In the genomic region with DNA sequence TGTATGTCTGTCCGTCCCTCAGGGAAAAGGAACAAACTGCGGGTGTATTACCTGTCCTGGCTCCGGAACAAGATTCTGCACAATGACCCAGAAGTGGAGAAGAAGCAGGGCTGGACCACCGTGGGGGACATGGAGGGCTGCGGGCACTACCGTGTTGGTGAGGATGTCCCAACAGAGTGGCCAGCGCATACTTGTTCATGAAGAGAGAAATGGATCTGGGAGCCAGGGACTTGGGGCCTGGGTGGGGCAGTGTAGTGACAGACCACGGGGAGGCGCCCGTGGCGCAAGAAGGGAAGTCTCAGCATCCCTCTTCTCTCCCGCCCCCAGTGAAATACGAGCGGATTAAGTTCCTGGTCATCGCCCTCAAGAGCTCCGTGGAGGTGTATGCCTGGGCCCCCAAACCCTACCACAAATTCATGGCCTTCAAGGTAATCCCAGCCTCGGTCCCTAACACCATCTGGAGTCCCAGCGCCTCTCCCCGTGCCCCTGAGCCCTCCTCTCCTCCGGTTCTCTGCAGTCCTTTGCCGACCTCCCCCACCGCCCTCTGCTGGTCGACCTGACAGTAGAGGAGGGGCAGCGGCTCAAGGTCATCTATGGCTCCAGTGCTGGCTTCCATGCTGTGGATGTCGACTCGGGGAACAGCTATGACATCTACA, we compare ENCODE assay signal across 17 cellular contexts. TPM values are rescaled to one million over a fixed set of nuclear protein-coding genes. Genes with fewer than 3 reads are reported as not detected.
DNase-seq lines count a peak whose midpoint lies in the region; ATAC-seq, FAIRE-seq and TF ChIP-seq lines count a peak whose summit lies in the region.
"Had no signal": no experiment of that assay in that cellular context is flagged by ENCODE, and none has a peak within 500 bp of the region (broad histone marks: within the 10 kb centered on the region; RNA-seq: fewer than 3 reads in every experiment).

No MANE protein-coding gene starts in this region.

- TF ChIP-seq CTCF in A549 (IDR thresholded peaks at IDR 0.05) (no peak), GM13977 (IDR thresholded peaks at IDR 0.05; ENCODE audit: extremely low read depth, insufficient read depth, missing control alignments) (peak; percentile 5), WERI-Rb-1 (IDR thresholded peaks at IDR 0.05; ENCODE audit: low read depth, low read length) (peak; percentile 85), kidney epithelial cell (IDR thresholded peaks at IDR 0.05; ENCODE audit: insufficient read depth, low read length, poor library complexity, severe bottlenecking) (peak; percentile 11)

- H3K27me3 ChIP-seq in WERI-Rb-1 (ENCODE audit: insufficient read depth, low read depth, severe bottlenecking) (no peaks in the 10 kb centered on the region), kidney epithelial cell (ENCODE audit: control insufficient read depth, insufficient read depth, low read length) (peaks cover 22% of the 10 kb centered on the region)
- H3K27me3 ChIP-seq: pancreas had no signal

- no peak for TF ChIP-seq EP300 in A549 (IDR thresholded peaks at IDR 0.05)

- H3K36me3 ChIP-seq in WERI-Rb-1 (peaks cover 94% of the 10 kb centered on the region), kidney epithelial cell (ENCODE audit: control insufficient read depth, insufficient read depth, low read length) (no peaks in the 10 kb centered on the region)

- H3K4me2 ChIP-seq in A549 = no peak overlapping the region

- no peak overlapping the region for H3K27ac ChIP-seq in A549
- peak overlapping the region; percentile 63 for H3K27ac ChIP-seq in WERI-Rb-1
- H3K27ac ChIP-seq: pancreas, upper lobe of left lung had no signal

- TF ChIP-seq RAD21 in A549 (conservative IDR thresholded peaks at IDR 0.05 in 1 of 2, IDR thresholded peaks at IDR 0.05 in 1 of 2) = 0 out of 5 replicates have a peak, but pooled peaks of 1 of the 2 experiments have one; percentile 3

- no peak for DNase-seq in A549 (ENCODE audit: low read depth in 1 of 2, low spot score in 1 of 2)
- no peak for DNase-seq in GM13977 (ENCODE audit: low spot score)
- DNase-seq in WERI-Rb-1 = peak; percentile 93
- DNase-seq in kidney epithelial cell (ENCODE audit: low read depth) = no peak
- no peak for DNase-seq in medulla oblongata (ENCODE audit: extremely low spot score)
- no peak for DNase-seq in NCI-H1436 treated with DMSO at 0.1 percent for 48 hours (lab: John Stamatoyannopoulos, UW)
- no peak for DNase-seq in NK-92 (lab: John Stamatoyannopoulos, UW; ENCODE audit: unreplicated experiment)
- DNase-seq: activated CD4-positive, alpha-beta T cell treated with anti-CD3 and anti-CD28 coated beads, Interleukin-2, amount 50 U/mL, for 1 hour; AML-193; GOT3; NCI-H226 had no signal

- ATAC-seq in A549 (peak in 1 of 2 experiments; percentile 42; a peak in 3 of 6 replicates), GM21423 (IDR thresholded peaks at IDR 0.05; ENCODE audit: unreplicated experiment) (no peak)
- ATAC-seq: pancreas had no signal

- POLR2A ChIA-PET in A549 (lab: Yijun Ruan, JAX) = no interaction called here

- CTCF ChIA-PET in A549 (lab: Yijun Ruan, JAX) = interaction anchor here (0.5 to 2.5 kb wide), 14 partner anchors 8 to 329 kb away, joined by 3 to 8 read pairs (median 4); a partner anchor contains a TSS

- no peaks in the 10 kb centered on the region for H3K9me3 ChIP-seq in A549
- no peaks in the 10 kb centered on the region for H3K9me3 ChIP-seq in WERI-Rb-1 (ENCODE audit: severe bottlenecking)
- H3K9me3 ChIP-seq: pancreas, upper lobe of left lung had no signal

- no peak for FAIRE-seq in A549 (lab: Jason Lieb, UNC)
- FAIRE-seq: endometrium, pancreas had no signal

- TF ChIP-seq POLR2A in A549 (IDR thresholded peaks at IDR 0.05; ENCODE audit: low read length) = no peak

- no peaks in the 10 kb centered on the region for H3K4me1 ChIP-seq in A549

- 84% methylated on average over 26 of the region's 26 CpGs for WGBS in A549 (ENCODE audit: missing lambda C conversion rate)

- H3K4me3 ChIP-seq in A549 (no peak overlapping the region), WERI-Rb-1 (ENCODE audit: low read depth, low read length) (no peak overlapping the region), kidney epithelial cell (ENCODE audit: low read depth, low read length) (no peak overlapping the region)
- H3K4me3 ChIP-seq: pancreas, upper lobe of left lung had no signal

- in situ Hi-C loops in GM13977 (cut with MboI; ENCODE audit: low pct_unique_long_range_greater_than_20kb, low sequenced_read_pairs, unreplicated experiment) = no loop called here

TF ChIP-seq in A549, 52 proteins besides CTCF, POLR2A, EP300 and RAD21:
- no peak for TF ChIP-seq JUNB (IDR thresholded peaks at IDR 0.05)
- TF ChIP-seq ZFP36 (IDR thresholded peaks at IDR 0.05; ENCODE audit: borderline replicate concordance, partially characterized antibody) = no peak
- no peak for TF ChIP-seq ZNF302 (CRISPR knock-in tag; IDR thresholded peaks at IDR 0.05)
- TF ChIP-seq HEYL (CRISPR knock-in tag; IDR thresholded peaks at IDR 0.05) = no peak
- TF ChIP-seq ESRRA (IDR thresholded peaks at IDR 0.05; ENCODE audit: borderline replicate concordance, low read length) = peak; percentile 61; the same call in 1 of the 2 replicates
- no peak for TF ChIP-seq FOXS1 (CRISPR knock-in tag; IDR thresholded peaks at IDR 0.05)
- no peak for TF ChIP-seq HDAC2 (IDR thresholded peaks at IDR 0.05)
- TF ChIP-seq RFX5 (IDR thresholded peaks at IDR 0.05) = no peak
TF ChIP-seq in A549: peak in this region for 1.

RNA-seq across cellular contexts. Expression of a gene that starts 3.5 kb away (rescaled TPM):
- 0.11 and 0.13 TPM in 2 replicates for polyA plus RNA-seq in A549 (2011; rRNA removed)
- 0.17 and 0.23 TPM in 2 replicates for polyA plus RNA-seq in A549 (2012; cell fraction: cytosol; rRNA removed)
- 1.2 and 1.5 TPM in 2 replicates for polyA plus RNA-seq in A549 (2012; cell fraction: nucleus; rRNA removed)
- 0.16 to 0.30 TPM (median 0.25 TPM) in 3 replicates for polyA plus RNA-seq in A549 (2017; fragmentation: RNase III; extraction: RNeasy Plus Mini Kit Qiagen cat#74134 plus additional on column Dnase treatment)
- polyA minus RNA-seq in A549 (2011; rRNA and poly(A)+ RNA removed) = 0.17 and 0.29 TPM in 2 replicates
- 2.3 and 4.4 TPM in 2 replicates for total RNA-seq in kidney epithelial cell

RNA-seq across cellular contexts. Expression of a gene that starts 7.1 kb away (rescaled TPM):
- polyA plus RNA-seq in A549 (2011; rRNA removed) = 0.07 and 0.10 TPM in 2 replicates
- 0.09 and 0.15 TPM in 2 replicates for polyA plus RNA-seq in A549 (2012; cell fraction: cytosol; rRNA removed)
- polyA plus RNA-seq in A549 (2012; cell fraction: nucleus; rRNA removed) = 2.1 TPM in 2 replicates
- 0.12 to 0.14 TPM (median 0.13 TPM) in 3 replicates for polyA plus RNA-seq in A549 (2017; fragmentation: RNase III; extraction: RNeasy Plus Mini Kit Qiagen cat#74134 plus additional on column Dnase treatment)
- 0.25 TPM in 1 of 2 replicates, not detected in the other for polyA minus RNA-seq in A549 (2011; rRNA and poly(A)+ RNA removed)
- total RNA-seq in kidney epithelial cell = 2.0 and 2.7 TPM in 2 replicates

RNA-seq across cellular contexts. Expression of a gene that starts 36.3 kb away (rescaled TPM):
- not detected in 2 replicates for polyA plus RNA-seq in A549 (2011; rRNA removed)
- polyA plus RNA-seq in A549 (2012; cell fraction: cytosol; rRNA removed) = not detected in 2 replicates
- polyA plus RNA-seq in A549 (2012; cell fraction: nucleus; rRNA removed) = not detected in 2 replicates
- polyA plus RNA-seq in A549 (2017; fragmentation: RNase III; extraction: RNeasy Plus Mini Kit Qiagen cat#74134 plus additional on column Dnase treatment) = not detected in 3 replicates
- polyA minus RNA-seq in A549 (2011; rRNA and poly(A)+ RNA removed) = not detected in 2 replicates
- not detected in 2 replicates for total RNA-seq in kidney epithelial cell
- total RNA-seq: lung microvascular endothelial cell; T-helper 1 cell treated with Interleukin-12 subunit alpha and Interleukin-12 subunit beta and Interleukin-4 antibody, amounts not matched to agents 30 ng/mL and 1 ng/mL, for 36 hours had no signal

RNA-seq across cellular contexts. Expression of a gene that starts 44.0 kb away (rescaled TPM):
- polyA plus RNA-seq in A549 (2011; rRNA removed) = 60.2 and 64.4 TPM in 2 replicates
- polyA plus RNA-seq in A549 (2012; cell fraction: cytosol; rRNA removed) = 141 and 164 TPM in 2 replicates
- 186 and 187 TPM in 2 replicates for polyA plus RNA-seq in A549 (2012; cell fraction: nucleus; rRNA removed)
- polyA plus RNA-seq in A549 (2017; fragmentation: RNase III; extraction: RNeasy Plus Mini Kit Qiagen cat#74134 plus additional on column Dnase treatment) = 64.4 to 69.2 TPM (median 67.9 TPM) in 3 replicates
- 72.7 and 84.1 TPM in 2 replicates for polyA minus RNA-seq in A549 (2011; rRNA and poly(A)+ RNA removed)
- total RNA-seq in kidney epithelial cell = 37.2 and 44.7 TPM in 2 replicates

RNA-seq across cellular contexts. Expression of a gene that starts 44.3 kb away (rescaled TPM):
- polyA plus RNA-seq in A549 (2011; rRNA removed) = 98.7 and 110 TPM in 2 replicates
- polyA plus RNA-seq in A549 (2012; cell fraction: cytosol; rRNA removed) = 99.0 and 115 TPM in 2 replicates
- polyA plus RNA-seq in A549 (2012; cell fraction: nucleus; rRNA removed) = 101 and 111 TPM in 2 replicates
- polyA plus RNA-seq in A549 (2017; fragmentation: RNase III; extraction: RNeasy Plus Mini Kit Qiagen cat#74134 plus additional on column Dnase treatment) = 83.9 to 93.7 TPM (median 86.4 TPM) in 3 replicates
- polyA minus RNA-seq in A549 (2011; rRNA and poly(A)+ RNA removed) = 92.2 and 126 TPM in 2 replicates
- total RNA-seq in kidney epithelial cell = 44.1 and 66.0 TPM in 2 replicates
